In genomic region chr5:157574456-157575095, GRCh38 we compare ENCODE assay signal across 8 cellular contexts. TPM values are rescaled to one million over a fixed set of nuclear protein-coding genes. Genes with fewer than 3 reads are reported as not detected.
DNase-seq lines count a peak whose midpoint lies in the region; ATAC-seq and TF ChIP-seq lines count a peak whose summit lies in the region.

No MANE protein-coding gene starts in this region.

- TF ChIP-seq CTCF in GM13976 (IDR thresholded peaks at IDR 0.05; ENCODE audit: borderline replicate concordance, control extremely low read depth, extremely low read depth, insufficient read depth, missing control alignments) (no peak), heart right ventricle (IDR thresholded peaks at IDR 0.05) (no peak), gastrocnemius medialis (IDR thresholded peaks at IDR 0.05 in 4 of 5, conservative IDR thresholded peaks at IDR 0.05 in 1 of 5) (no peak)

- no peaks in the 10 kb centered on the region for H3K9me3 ChIP-seq in heart right ventricle
- H3K9me3 ChIP-seq in gastrocnemius medialis: no peaks in the 10 kb centered on the region

- H3K4me3 ChIP-seq in heart right ventricle: peak overlapping the region; percentile 28 to 96 (median 89)
- peak overlapping the region; percentile 61 to 91 (median 75) for H3K4me3 ChIP-seq in gastrocnemius medialis

- H3K4me1 ChIP-seq in heart right ventricle: peaks cover 3 to 66% (median 52%) of the 10 kb centered on the region in 9 donors
- H3K4me1 ChIP-seq in gastrocnemius medialis: peaks cover 44 to 52% of the 10 kb centered on the region in 2 donors

- WGBS in heart right ventricle, 2 donors: 3 to 6% methylated on average over 39 of the region's 39 CpGs

- DNase-seq in GM13976 (ENCODE audit: low spot score): peak; percentile 51
- DNase-seq in activated CD4-positive, alpha-beta T cell treated with anti-CD3 and anti-CD28 coated beads for 4 hours: peak; percentile 28 to 30
- DNase-seq in heart right ventricle: peak; percentile 36 to 38
- peak in 1 of 2 donors; percentile 16 for DNase-seq in gastrocnemius medialis
- DNase-seq in NCI-H2171 (lab: John Stamatoyannopoulos, UW): no peak
- no peak for DNase-seq in NCI-H2196 treated with DMSO at 0.1 percent for 48 hours (lab: John Stamatoyannopoulos, UW; ENCODE audit: unreplicated experiment)
- no peak for DNase-seq in H4 (ENCODE audit: low spot score)

- intact Hi-C loops in heart right ventricle (cut with DNase I) (loop anchor here in 3 of 10 donors (5.0 to 10.0 kb wide), 3 partner anchors 52 to 70 kb away; no protein-coding TSS in a partner anchor), gastrocnemius medialis (cut with DNase I; ENCODE audit: low total_unique reads) (loop anchor here (5.0 kb wide), 3 partner anchors 42 to 158 kb away; partner anchors contain the start of gene THG1L)

- peaks cover 0 to 14% (median 8%) of the 10 kb centered on the region in 9 donors for H3K36me3 ChIP-seq in heart right ventricle
- H3K36me3 ChIP-seq in gastrocnemius medialis: no peaks in the 10 kb centered on the region

- TF ChIP-seq POLR2A in gastrocnemius medialis (IDR thresholded peaks at IDR 0.05): no peak

- H3K27ac ChIP-seq in heart right ventricle (peak overlapping the region in 9 of 10 donors; percentile 76 to 95 (median 88)), gastrocnemius medialis (peak overlapping the region; percentile 56 to 75 (median 62))

- in situ Hi-C loops in GM13976 (cut with MboI; ENCODE audit: low sequenced_read_pairs, unreplicated experiment) (no loop called here), gastrocnemius medialis (cut with MboI; ENCODE audit: low sequenced_read_pairs in 4 of 4) (no loop called here)

- ATAC-seq in heart right ventricle: peak in 3 of 8 donors; percentile 14 to 43 (median 17)
- ATAC-seq in gastrocnemius medialis: no peak
- no peak for ATAC-seq in GM18873 (IDR thresholded peaks at IDR 0.05; ENCODE audit: low FRiP score, unreplicated experiment)

- H3K27me3 ChIP-seq in heart right ventricle (no peaks in the 10 kb centered on the region), gastrocnemius medialis (no peaks in the 10 kb centered on the region)

RNA-seq across cellular contexts. Expression of gene ADAM19, which starts 1.0 kb away (rescaled TPM):
- total RNA-seq in heart right ventricle: 10 to 100 TPM in 7 of 10 donors, 1 to 10 TPM in 3; 5.5 to 49.6 (median 28.1) TPM
- polyA plus RNA-seq in heart right ventricle: 1 to 10 TPM; 6.4 to 8.8 TPM
- total RNA-seq in gastrocnemius medialis: under 1 TPM; 0.39 to 0.97 (median 0.76) TPM
- total RNA-seq in H4 (2014; rRNA removed; shearing (Covaris generic)): 4.9 and 5.6 TPM in 2 replicates

Comparison
In these comparisons a context has a peak if more than half of its experiments do, and no peak if none do; other contexts are left out.
1. DNase-seq: peak in GM13976 (single experiment), activated CD4-positive, alpha-beta T cell treated with anti-CD3 and anti-CD28 coated beads for 4 hours (2 of 2) and heart right ventricle (2 of 2); none in NCI-H2171 (single experiment), NCI-H2196 treated with DMSO at 0.1 percent for 48 hours (single experiment) and H4 (single experiment).